In genomic region chr17:35726609-35727460, GRCh38 we compare ENCODE assay signal across 8 cellular contexts. TPM values are rescaled to one million over a fixed set of nuclear protein-coding genes. Genes with fewer than 3 reads are reported as not detected.
DNase-seq lines count a peak whose midpoint lies in the region; ATAC-seq and TF ChIP-seq lines count a peak whose summit lies in the region.

No MANE protein-coding gene starts in this region.

- peaks cover 24 to 36% of the 10 kb centered on the region in 2 experiments for H3K36me3 ChIP-seq in HEK293 (ENCODE audit: control insufficient read depth in 2 of 2, insufficient read depth in 1 of 2, low read length in 2 of 2)

- no peak for TF ChIP-seq CTCF in HEK293 (tag by site-specific recombination; IDR thresholded peaks at IDR 0.05)

- POLR2A ChIA-PET in HEK293 (lab: Yijun Ruan, JAX) = interaction anchor here (1.2 to 1.4 kb wide), 2 partner anchors 13 to 82 kb away, joined by 3 to 4 read pairs; partner anchors contain the start of gene TAF15

- H3K27ac ChIP-seq in HEK293 (ENCODE audit: extremely low read depth, low read depth, low read length) = peak overlapping the region; percentile 56; the same call in 1 of the 2 replicates

- H3K4me1 ChIP-seq in HEK293 (ENCODE audit: control insufficient read depth, insufficient read depth, low read length) = peaks cover 29% of the 10 kb centered on the region

- DNase-seq in A172 (ENCODE audit: low spot score) = peak; percentile 70
- peak; percentile 58 for DNase-seq in amniotic stem cell (lab: John Stamatoyannopoulos, UW)
- DNase-seq in kidney glomerular epithelial cell (lab: John Stamatoyannopoulos, UW) = peak; percentile 14
- DNase-seq in NCI-H2227 (lab: John Stamatoyannopoulos, UW; ENCODE audit: unreplicated experiment) = no peak
- DNase-seq in Ammon's horn (ENCODE audit: low spot score) = no peak

- no peak for ATAC-seq in GM18867 (IDR thresholded peaks at IDR 0.05; ENCODE audit: unreplicated experiment)
- no peak for ATAC-seq in GM21825 (IDR thresholded peaks at IDR 0.05; ENCODE audit: unreplicated experiment)

- H3K4me3 ChIP-seq in HEK293 (ENCODE audit: low read depth, low read length) = no peak overlapping the region

- CTCF ChIA-PET in HEK293 (lab: Yijun Ruan, JAX) = interaction anchor here (0.6 to 5.3 kb wide), 7 partner anchors 18 to 172 kb away, joined by 3 to 44 read pairs (median 6); no protein-coding TSS in a partner anchor

- no peaks in the 10 kb centered on the region for H3K9me3 ChIP-seq in HEK293 (ENCODE audit: control insufficient read depth, insufficient read depth, low read depth, low read length)

TF ChIP-seq in HEK293, 187 proteins besides CTCF, POLR2A, EP300 and RAD21 (continues in another document):
- TF ChIP-seq ATF2 (tag by site-specific recombination; IDR thresholded peaks at IDR 0.05; ENCODE audit: low read depth) (no peak), PRDM4 (tag by site-specific recombination; IDR thresholded peaks at IDR 0.05) (0 out of 2 replicates have a peak, but pooled peaks have one; percentile 12), ZNF785 (tag by site-specific recombination; IDR thresholded peaks at IDR 0.05) (no peak), ZNF37A (tag by site-specific recombination; IDR thresholded peaks at IDR 0.05) (0 out of 2 replicates have a peak, but pooled peaks have one; percentile 28), ZSCAN18 (tag by site-specific recombination; IDR thresholded peaks at IDR 0.05) (no peak), MZF1 (tag by site-specific recombination; IDR thresholded peaks at IDR 0.05; ENCODE audit: borderline replicate concordance) (no peak), ZBTB10 (tag by site-specific recombination; IDR thresholded peaks at IDR 0.05) (no peak), ZNF660 (tag by site-specific recombination; IDR thresholded peaks at IDR 0.05) (peak; percentile 97), ZBTB17 (tag by site-specific recombination; IDR thresholded peaks at IDR 0.05) (peak; percentile 70), ZNF174 (tag by site-specific recombination; IDR thresholded peaks at IDR 0.05) (no peak), ZNF561 (tag by site-specific recombination; IDR thresholded peaks at IDR 0.05; ENCODE audit: borderline replicate concordance) (peak; percentile 63; the same call in 1 of the 2 replicates), ZFHX2 (tag by site-specific recombination; conservative IDR thresholded peaks at IDR 0.05) (no peak), ZNF513 (tag by site-specific recombination; IDR thresholded peaks at IDR 0.05) (no peak), ZNF132 (tag by site-specific recombination; IDR thresholded peaks at IDR 0.05; ENCODE audit: borderline replicate concordance) (no peak), SCRT1 (tag by site-specific recombination; IDR thresholded peaks at IDR 0.05; ENCODE audit: borderline replicate concordance) (no peak), ZNF747 (tag by site-specific recombination; IDR thresholded peaks at IDR 0.05) (no peak), ZNF623 (tag by site-specific recombination; IDR thresholded peaks at IDR 0.05) (peak; percentile 66), OSR2 (tag by site-specific recombination; IDR thresholded peaks at IDR 0.05) (peak; percentile 95), ZNF26 (tag by site-specific recombination; IDR thresholded peaks at IDR 0.05) (no peak), ZNF335 (tag by site-specific recombination; conservative IDR thresholded peaks at IDR 0.05) (peak; percentile 5; the same call in 1 of the 2 replicates), ZNF670 (tag by site-specific recombination; IDR thresholded peaks at IDR 0.05; ENCODE audit: low read depth) (no peak), ZNF768 (tag by site-specific recombination; IDR thresholded peaks at IDR 0.05) (no peak), ZNF658 (tag by site-specific recombination; IDR thresholded peaks at IDR 0.05) (no peak)

RNA-seq across cellular contexts. Expression of gene RASL10B, which starts 4.6 kb away (rescaled TPM):
- total RNA-seq in A172 (2014; rRNA removed; shearing (Covaris generic)) = 0.69 and 0.98 TPM in 2 replicates

RNA-seq across cellular contexts. Expression of gene GAS2L2, which starts 26.2 kb away (rescaled TPM):
- total RNA-seq in A172 (2014; rRNA removed; shearing (Covaris generic)) = not detected in 2 replicates

RNA-seq across cellular contexts. Expression of gene C17orf50, which starts 33.9 kb away (rescaled TPM):
- total RNA-seq in A172 (2014; rRNA removed; shearing (Covaris generic)) = not detected in 2 replicates

Comparison
In these comparisons a context has a peak if more than half of its experiments do, and no peak if none do; other contexts are left out.
1. DNase-seq: peak in A172 (single experiment), amniotic stem cell (single experiment) and kidney glomerular epithelial cell (single experiment); none in NCI-H2227 (single experiment) and Ammon's horn (single experiment).